31 cellular contexts compared by ENCODE assay signal in the genomic region with DNA sequence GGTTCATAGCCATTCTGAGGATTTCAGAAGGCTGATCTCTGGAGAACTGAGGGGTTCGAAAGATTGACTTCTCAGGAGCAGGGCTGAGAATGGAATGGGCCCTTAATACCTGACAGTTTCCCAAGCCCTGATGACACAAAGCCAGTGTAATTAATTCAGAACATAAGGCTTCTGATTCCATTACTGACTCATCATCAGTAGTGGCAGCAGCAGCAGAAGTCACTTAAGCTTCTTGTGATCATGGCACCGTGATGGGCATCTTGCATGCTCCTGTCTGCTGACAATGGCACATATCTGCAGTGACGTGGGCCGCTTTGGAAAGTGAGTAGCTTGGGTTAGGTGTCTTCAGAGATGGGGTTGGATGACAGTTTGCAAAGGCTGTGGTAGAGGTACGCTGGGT. TPM values are rescaled to one million over a fixed set of nuclear protein-coding genes. Genes with fewer than 3 reads are reported as not detected.
"Had no signal": no experiment of that assay in that cellular context is flagged by ENCODE, and none has a peak within 500 bp of the region (broad histone marks: within the 10 kb centered on the region; RNA-seq: fewer than 3 reads in every experiment).

No MANE protein-coding gene starts in this region.

- DNase-seq: activated CD4-positive, alpha-beta memory T cell treated with anti-CD3 and anti-CD28 coated beads, Interleukin-2, amount 10 ng/mL, durations not matched to agents 7 days and 5 days; activated CD4-positive, alpha-beta T cell treated with anti-CD3 and anti-CD28 coated beads for 1 hour; activated CD4-positive, alpha-beta T cell treated with anti-CD3 and anti-CD28 coated beads for 4 hours; activated CD4-positive, alpha-beta T cell treated with anti-CD3 and anti-CD28 coated beads, Interleukin-2, amount 10 ng/mL, durations not matched to agents 7 days and 5 days; activated CD4-positive, alpha-beta T cell treated with anti-CD3 and anti-CD28 coated beads, Interleukin-2, amount 50 U/mL, for 4 hours; activated CD8-positive, alpha-beta memory T cell treated with anti-CD3 and anti-CD28 coated beads, Interleukin-2, amount 50 U/mL, for 48 hours; activated gamma-delta T cell; activated naive CD4-positive, alpha-beta T cell; activated naive CD4-positive, alpha-beta T cell treated with anti-CD3 and anti-CD28 coated beads, Interleukin-2, amount 10 ng/mL, durations not matched to agents 7 days and 5 days; activated naive CD8-positive, alpha-beta T cell treated with anti-CD3 and anti-CD28 coated beads, Interleukin-2, amount 10 ng/mL, durations not matched to agents 7 days and 5 days; activated T-cell treated with anti-CD3 and anti-CD28 coated beads for 4 hours; activated T-cell treated with anti-CD3 and anti-CD28 coated beads, Interleukin-2, amount 50 U/mL, for 24 hours; activated T-cell treated with anti-CD3 and anti-CD28 coated beads, Interleukin-2, amount 50 U/mL, for 72 hours; central memory CD4-positive, alpha-beta T cell; cerebellar nuclear complex; colonic mucosa; dorsolateral prefrontal cortex; effector memory CD4-positive, alpha-beta T cell; endodermal cell; glutamatergic neuron; heart left ventricle; T-helper 1 cell; T-helper 17 cell; T1000 had no signal

- FAIRE-seq: frontal cortex had no signal

- ATAC-seq: activated naive CD4-positive, alpha-beta T cell treated with anti-CD3 and anti-CD28 coated beads, Interleukin-2, amount 50 U/mL, for 72 hours; activated T-cell treated with anti-CD3 and anti-CD28 coated beads, Interleukin-2, amount 50 U/mL, for 72 hours; esophagus mucosa; heart left ventricle; T-helper 17 cell; WTC11 had no signal

RNA-seq across cellular contexts. Expression of a gene that starts 38.2 kb away (rescaled TPM):
- total RNA-seq: activated CD4-positive, alpha-beta memory T cell treated with anti-CD3 and anti-CD28 coated beads, Interleukin-2, amount 10 ng/mL, durations not matched to agents 7 days and 5 days; activated CD4-positive, alpha-beta T cell treated with anti-CD3 and anti-CD28 coated beads, Interleukin-2, amount 10 ng/mL, durations not matched to agents 7 days and 5 days; activated naive CD4-positive, alpha-beta T cell treated with anti-CD3 and anti-CD28 coated beads, Interleukin-2, amount 50 U/mL, for 72 hours; activated naive CD8-positive, alpha-beta T cell treated with anti-CD3 and anti-CD28 coated beads, Interleukin-2, amount 10 ng/mL, durations not matched to agents 7 days and 5 days; activated T-cell treated with anti-CD3 and anti-CD28 coated beads, Interleukin-2, amount 50 U/mL, for 72 hours; ascending aorta; breast epithelium; cardiac muscle cell; colonic mucosa; esophagus mucosa; heart left ventricle; T-helper 17 cell had no signal
- polyA plus RNA-seq: heart left ventricle had no signal
